Comparison of ENCODE assay signal across 7 cellular contexts in the genomic region with DNA sequence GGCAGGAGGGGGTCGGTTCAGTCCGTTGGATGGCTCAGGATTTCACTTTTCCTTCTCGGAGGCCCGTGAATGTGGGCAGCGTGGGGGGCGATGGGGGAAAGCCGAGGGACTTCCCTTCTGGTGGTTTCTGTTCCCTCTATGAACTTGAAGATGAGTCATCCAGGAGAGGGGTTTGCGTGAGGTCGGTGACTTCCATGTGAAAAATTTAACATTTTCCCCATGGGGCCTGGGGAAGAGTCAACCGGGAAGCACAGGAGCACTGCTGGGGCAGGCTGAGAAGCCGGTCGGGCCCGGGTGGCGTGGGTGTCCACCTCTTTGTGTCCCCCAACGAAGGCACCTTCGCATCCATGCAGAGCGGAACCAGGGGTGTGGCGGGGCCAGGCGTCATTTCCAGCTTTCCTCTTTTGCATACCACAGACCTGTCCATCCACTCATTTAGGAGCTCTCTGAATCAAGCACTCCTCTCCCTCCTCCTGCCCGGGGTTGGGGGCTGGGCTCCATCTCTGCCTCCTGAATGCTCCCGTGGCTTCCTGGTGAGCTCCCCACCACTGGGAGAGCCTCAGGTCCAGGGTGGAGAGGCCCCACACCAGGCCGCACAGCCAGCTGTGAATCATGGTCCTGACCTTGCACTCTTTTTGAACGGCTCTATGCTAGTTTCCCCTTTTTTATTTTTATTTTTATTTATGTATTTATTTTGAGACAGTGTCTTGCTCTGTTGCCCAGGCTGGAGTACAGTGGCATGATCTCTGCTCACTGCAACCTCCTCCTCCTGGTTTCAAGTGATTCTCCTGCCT.
A peak's percentile ranks its signal among the peaks of the same experiment; 100 is the strongest.
DNase-seq lines count a peak whose midpoint lies in the region; ATAC-seq and TF ChIP-seq lines count a peak whose summit lies in the region.

No MANE protein-coding gene starts in this region.

- H3K4me3 ChIP-seq in NT2/D1 (ENCODE audit: insufficient read length, low read depth) (no peak overlapping the region), duodenal mucosa (ENCODE audit: low read depth in 1 of 2, low read length in 2 of 2) (peak overlapping the region; percentile 17 to 23)

- H3K27ac ChIP-seq in duodenal mucosa (ENCODE audit: low read depth, low read length): no peak overlapping the region

- H3K9me3 ChIP-seq in NT2/D1 (ENCODE audit: insufficient read depth, low read length) (no peaks in the 10 kb centered on the region), duodenal mucosa (ENCODE audit: control insufficient read depth in 1 of 2, low read length in 2 of 2) (no peaks in the 10 kb centered on the region)

- H3K36me3 ChIP-seq in NT2/D1 (ENCODE audit: insufficient read depth, insufficient read length, low read length) (no peaks in the 10 kb centered on the region), duodenal mucosa (ENCODE audit: control insufficient read depth in 1 of 2, insufficient read depth in 2 of 2, low read length in 2 of 2) (no peaks in the 10 kb centered on the region)

- DNase-seq in NT2/D1 (ENCODE audit: low read depth, low spot score) (no peak), NCI-H2107 treated with DMSO at 0.1 percent for 48 hours (lab: John Stamatoyannopoulos, UW; ENCODE audit: unreplicated experiment) (no peak)
- DNase-seq in stimulated activated naive CD8-positive, alpha-beta T cell treated with anti-CD3 and anti-CD28 coated beads, Interleukin-15, Interleukin-2, amounts not matched to agents 100 U/mL and 50 U/mL, for 24 hours: peak; percentile 74
- no peak for DNase-seq in NK-92 treated with Interleukin-12 subunit alpha and Interleukin-12 subunit beta, amount 100 ng/mL, for 24 hours (lab: John Stamatoyannopoulos, UW)

- no peaks in the 10 kb centered on the region for H3K27me3 ChIP-seq in NT2/D1 (ENCODE audit: insufficient read depth, insufficient read length)
- no peaks in the 10 kb centered on the region for H3K27me3 ChIP-seq in duodenal mucosa (ENCODE audit: control insufficient read depth in 1 of 2, insufficient read depth in 2 of 2, low read length in 2 of 2)

- TF ChIP-seq POLR2A in GM18951 (IDR thresholded peaks at IDR 0.05; ENCODE audit: extremely low read depth, insufficient read depth, insufficient read length): peak; percentile 60

- in situ Hi-C loops in GM18951 (cut with MboI; ENCODE audit: low sequenced_read_pairs, unreplicated experiment): no loop called here

- peaks cover 18% of the 10 kb centered on the region for H3K4me1 ChIP-seq in NT2/D1 (ENCODE audit: insufficient read depth, insufficient read length)
- H3K4me1 ChIP-seq in duodenal mucosa (ENCODE audit: control insufficient read depth in 1 of 2, insufficient read depth in 2 of 2, low read length in 2 of 2): peaks cover 10 to 11% of the 10 kb centered on the region in 2 donors

- H3K9ac ChIP-seq in NT2/D1 (ENCODE audit: insufficient read length, low read depth) (peak overlapping the region; percentile 42), duodenal mucosa (ENCODE audit: low read depth in 1 of 2, low read length in 2 of 2) (no peak overlapping the region)

- peak; percentile 44 for ATAC-seq in HG02840 (IDR thresholded peaks at IDR 0.05; ENCODE audit: low FRiP score, unreplicated experiment)
- peak; percentile 43 for ATAC-seq in stimulated activated naive CD8-positive, alpha-beta T cell treated with anti-CD3 and anti-CD28 coated beads, Interleukin-15, Interleukin-2, amounts not matched to agents 100 U/mL and 50 U/mL, for 24 hours
